20 cellular contexts compared by ENCODE assay signal in the genomic region with DNA sequence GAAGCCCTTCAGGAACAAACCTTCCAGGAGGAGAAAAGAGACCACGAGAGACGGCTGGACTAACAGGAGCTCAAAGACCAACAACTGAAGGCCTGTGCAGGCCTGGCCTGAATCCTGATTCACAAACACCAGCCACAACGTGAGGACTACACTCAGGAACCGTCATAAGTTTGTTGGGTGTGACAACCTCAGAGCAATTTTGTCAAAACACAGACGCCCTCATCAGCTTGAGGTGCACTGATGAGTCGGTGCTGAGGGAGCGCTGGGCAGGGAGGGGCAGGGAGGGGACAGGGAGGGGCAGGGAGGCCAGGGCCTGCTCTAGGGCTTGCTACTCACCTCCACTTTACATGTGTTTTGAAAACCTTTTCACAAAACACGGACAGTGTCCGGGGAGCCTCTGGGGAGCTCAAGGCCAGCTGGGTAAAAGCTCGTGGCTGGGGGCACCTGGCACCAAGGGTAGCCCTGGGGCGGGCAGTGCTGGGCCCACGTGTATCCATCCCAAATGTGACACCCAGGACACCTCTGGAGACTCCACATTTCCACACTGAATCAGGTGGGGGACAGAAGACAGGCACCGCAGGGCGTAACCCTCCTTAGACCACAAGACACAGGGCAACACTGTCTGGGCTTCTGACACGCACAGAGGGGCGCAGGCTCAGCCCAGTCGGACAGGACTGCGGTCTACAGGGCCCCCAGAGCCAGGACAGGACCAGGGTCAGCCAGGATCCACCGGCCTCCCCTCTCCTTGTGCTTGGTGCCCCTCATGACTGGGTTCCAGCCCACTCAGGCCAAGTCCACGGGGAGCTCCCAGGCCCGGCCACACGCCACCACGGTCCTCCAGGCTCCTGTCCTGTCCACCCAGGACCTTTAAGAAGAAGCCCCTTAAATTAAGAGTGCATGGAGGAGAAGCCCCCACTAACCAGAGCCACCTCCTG. TPM values are rescaled to one million over a fixed set of nuclear protein-coding genes. Genes with fewer than 3 reads are reported as not detected.
A peak's percentile ranks its signal among the peaks of the same experiment; 100 is the strongest.
DNase-seq lines count a peak whose midpoint lies in the region; ATAC-seq and TF ChIP-seq lines count a peak whose summit lies in the region.
"Had no signal": no experiment of that assay in that cellular context is flagged by ENCODE, and none has a peak within 500 bp of the region (broad histone marks: within the 10 kb centered on the region; RNA-seq: fewer than 3 reads in every experiment).

No MANE protein-coding gene starts in this region.

- H3K14ac ChIP-seq in neuronal stem cell (ENCODE audit: low read length) = no peak overlapping the region

- no peak overlapping the region for H2BK120ac ChIP-seq in neuronal stem cell (ENCODE audit: low read depth, low read length)

- H3K9me2 ChIP-seq in GM23248 (ENCODE audit: insufficient read depth) = no peaks in the 10 kb centered on the region

- H4K91ac ChIP-seq in neuronal stem cell (ENCODE audit: low read depth, low read length, poor library complexity) = peak overlapping the region; percentile 30

- H3K27ac ChIP-seq in GM23248 = no peak overlapping the region
- H3K27ac ChIP-seq in Peyer's patch = no peak overlapping the region
- H3K27ac ChIP-seq in neuronal stem cell (replicated peaks; ENCODE audit: low read length) = no peak overlapping the region
- H3K27ac ChIP-seq: ascending aorta, heart left ventricle, PC-9, thyroid gland had no signal

- H3K4me3 Mint-ChIP-seq in effector memory CD8-positive, alpha-beta T cell = no peak overlapping the region
- H3K4me3 Mint-ChIP-seq in activated T-helper 17 cell treated with anti-CD3 and anti-CD28 coated beads, Interleukin-2, amount 50 U/mL, for 72 hours = no peak overlapping the region
- H3K4me3 Mint-ChIP-seq: activated CD8-positive, alpha-beta T cell treated with anti-CD3 and anti-CD28 coated beads for 36 hours; CD4-positive, alpha-beta T cell had no signal

- H3K4me1 ChIP-seq in GM23248 (ENCODE audit: insufficient read depth) (no peaks in the 10 kb centered on the region), Peyer's patch (no peaks in the 10 kb centered on the region), neuronal stem cell (ENCODE audit: control insufficient read depth in 2 of 2, insufficient read depth in 1 of 2, low read depth in 1 of 2, low read length in 2 of 2) (peaks cover 0 to 2% of the 10 kb centered on the region in 2 donors)
- H3K4me1 ChIP-seq: ascending aorta, thyroid gland had no signal

- H3K23ac ChIP-seq in neuronal stem cell (ENCODE audit: low read depth, low read length, poor library complexity) = peak overlapping the region; percentile 80

- H3K9me3 ChIP-seq in GM23248 (ENCODE audit: low read depth) (no peaks in the 10 kb centered on the region), Peyer's patch (no peaks in the 10 kb centered on the region), neuronal stem cell (replicated peaks in 1 of 2; ENCODE audit: control insufficient read depth in 2 of 2, insufficient read depth in 1 of 2, low read depth in 1 of 2, low read length in 2 of 2) (no peaks in the 10 kb centered on the region)
- H3K9me3 ChIP-seq: ascending aorta, heart left ventricle, thyroid gland had no signal

- peak overlapping the region; percentile 38 for H3K18ac ChIP-seq in neuronal stem cell (ENCODE audit: low read length)

- no peak overlapping the region for H3K4ac ChIP-seq in neuronal stem cell (ENCODE audit: low read length)

- no peaks in the 10 kb centered on the region for H4K20me1 ChIP-seq in GM23248 (ENCODE audit: insufficient read depth)

- peaks cover 24% of the 10 kb centered on the region for H3K79me1 ChIP-seq in neuronal stem cell (ENCODE audit: low read depth, low read length)

- no peak overlapping the region for H2AFZ ChIP-seq in GM23248
- no peak overlapping the region for H2AFZ ChIP-seq in neuronal stem cell (ENCODE audit: low read length)
- H2AFZ ChIP-seq: PC-9 had no signal

- H3K9ac ChIP-seq in GM23248 (no peak overlapping the region), neuronal stem cell (ENCODE audit: low read depth, low read length, poor library complexity) (peak overlapping the region; percentile 50)

- no peaks in the 10 kb centered on the region for H3K27me3 Mint-ChIP-seq in effector memory CD8-positive, alpha-beta T cell
- H3K27me3 Mint-ChIP-seq in activated T-helper 17 cell treated with anti-CD3 and anti-CD28 coated beads, Interleukin-2, amount 50 U/mL, for 72 hours = no peaks in the 10 kb centered on the region
- H3K27me3 Mint-ChIP-seq: activated CD8-positive, alpha-beta T cell treated with anti-CD3 and anti-CD28 coated beads for 36 hours; CD4-positive, alpha-beta T cell had no signal

- H3K4me2 ChIP-seq in GM23248 (ENCODE audit: unreplicated experiment) = no peak overlapping the region
- H3K4me2 ChIP-seq in neuronal stem cell (ENCODE audit: insufficient read depth, low read length, poor library complexity, severe bottlenecking) = no peak overlapping the region
- H3K4me2 ChIP-seq: PC-9 had no signal

- H3F3A ChIP-seq in GM23248 (ENCODE audit: insufficient read depth) = no peaks in the 10 kb centered on the region

- H4K8ac ChIP-seq in neuronal stem cell (ENCODE audit: low read depth, low read length) = no peak overlapping the region

- DNase-seq in GM23248 (peak; percentile 59), Peyer's patch (peak in 2 of 3 donors; percentile 27 to 37), neuronal stem cell (ENCODE audit: low spot score) (no peak), nucleus accumbens (lab: John Stamatoyannopoulos, UW) (no peak)
- DNase-seq in effector memory CD8-positive, alpha-beta T cell = no peak
- DNase-seq: activated CD8-positive, alpha-beta T cell treated with anti-CD3 and anti-CD28 coated beads for 36 hours; activated naive CD4-positive, alpha-beta T cell treated with anti-CD3 and anti-CD28 coated beads, Interleukin-2, amount 50 U/mL, for 16 hours; activated T-cell treated with anti-CD3 and anti-CD28 coated beads, Interleukin-2, amount 50 U/mL, for 1 hour; GF-D8; NCI-H1694 treated with DMSO at 0.1 percent for 48 hours; NCI-H774; PC-9; T-helper 2 cell; thyroid gland had no signal

- H3K27me3 ChIP-seq in GM23248 (replicated peaks; ENCODE audit: insufficient read depth) (no peaks in the 10 kb centered on the region), Peyer's patch (no peaks in the 10 kb centered on the region), neuronal stem cell (ENCODE audit: control insufficient read depth in 3 of 3, insufficient read depth in 3 of 3, low read depth in 1 of 3, low read length in 3 of 3) (no peaks in the 10 kb centered on the region)
- H3K27me3 ChIP-seq: ascending aorta, heart left ventricle, thyroid gland had no signal

- in situ Hi-C loops in GM23248 (cut with MboI) = no loop called here

- no peak overlapping the region for H3K4me3 ChIP-seq in GM23248
- H3K4me3 ChIP-seq in Peyer's patch = no peak overlapping the region
- H3K4me3 ChIP-seq in neuronal stem cell (ENCODE audit: low read length in 2 of 2) = no peak overlapping the region
- H3K4me3 ChIP-seq: ascending aorta, heart left ventricle, PC-9, thyroid gland had no signal

- H2BK5ac ChIP-seq in neuronal stem cell (ENCODE audit: low read length) = no peak overlapping the region

- no peak for ATAC-seq in effector memory CD8-positive, alpha-beta T cell (replicated peaks)
- no peak for ATAC-seq in GM18870 (IDR thresholded peaks at IDR 0.05; ENCODE audit: unreplicated experiment)
- no peak for ATAC-seq in activated CD4-positive, CD25-positive, alpha-beta regulatory T cell treated with anti-CD3 and anti-CD28 coated beads, Interleukin-2, amount 50 U/mL, for 24 hours
- ATAC-seq in activated T-helper 17 cell treated with anti-CD3 and anti-CD28 coated beads, Interleukin-2, amount 50 U/mL, for 72 hours (replicated peaks) = no peak
- ATAC-seq: activated CD8-positive, alpha-beta T cell treated with anti-CD3 and anti-CD28 coated beads for 36 hours; heart left ventricle had no signal

- no peak for TF ChIP-seq POLR2A in Peyer's patch (IDR thresholded peaks at IDR 0.05)

- H3K4me1 Mint-ChIP-seq in effector memory CD8-positive, alpha-beta T cell (ENCODE audit: low read depth in 2 of 2) = peaks cover 3 to 4% of the 10 kb centered on the region in 2 donors
- no peaks in the 10 kb centered on the region for H3K4me1 Mint-ChIP-seq in activated T-helper 17 cell treated with anti-CD3 and anti-CD28 coated beads, Interleukin-2, amount 50 U/mL, for 72 hours

- H3K36me3 Mint-ChIP-seq in effector memory CD8-positive, alpha-beta T cell (ENCODE audit: insufficient read depth) = peaks cover 6% of the 10 kb centered on the region
- H3K36me3 Mint-ChIP-seq in activated T-helper 17 cell treated with anti-CD3 and anti-CD28 coated beads, Interleukin-2, amount 50 U/mL, for 72 hours (ENCODE audit: low read depth) = peaks cover 6% of the 10 kb centered on the region

- no peaks in the 10 kb centered on the region for H3K79me2 ChIP-seq in GM23248 (ENCODE audit: insufficient read depth)

- TF ChIP-seq CTCF in Peyer's patch (IDR thresholded peaks at IDR 0.05) = no peak

- no peaks in the 10 kb centered on the region for H3K9me3 Mint-ChIP-seq in effector memory CD8-positive, alpha-beta T cell
- no peaks in the 10 kb centered on the region for H3K9me3 Mint-ChIP-seq in activated T-helper 17 cell treated with anti-CD3 and anti-CD28 coated beads, Interleukin-2, amount 50 U/mL, for 72 hours
- H3K9me3 Mint-ChIP-seq: activated CD8-positive, alpha-beta T cell treated with anti-CD3 and anti-CD28 coated beads for 36 hours; CD4-positive, alpha-beta T cell had no signal

- H3K36me3 ChIP-seq in GM23248 (ENCODE audit: low read depth) = no peaks in the 10 kb centered on the region
- peaks cover 0 to 93% (median 0%) of the 10 kb centered on the region in 3 donors for H3K36me3 ChIP-seq in Peyer's patch
- H3K36me3 ChIP-seq in neuronal stem cell (replicated peaks in 1 of 2; ENCODE audit: control insufficient read depth in 2 of 2, insufficient read depth in 2 of 2, low read length in 2 of 2) = peaks cover 67 to 94% of the 10 kb centered on the region in 2 donors

- H3K27ac Mint-ChIP-seq in effector memory CD8-positive, alpha-beta T cell = peak overlapping the region; percentile 46 to 80
- no peak overlapping the region for H3K27ac Mint-ChIP-seq in activated T-helper 17 cell treated with anti-CD3 and anti-CD28 coated beads, Interleukin-2, amount 50 U/mL, for 72 hours
- H3K27ac Mint-ChIP-seq: activated CD8-positive, alpha-beta T cell treated with anti-CD3 and anti-CD28 coated beads for 36 hours; CD4-positive, alpha-beta T cell had no signal

- H2BK15ac ChIP-seq in neuronal stem cell (ENCODE audit: low read length) = no peak overlapping the region

- WGBS in GM23248 (ENCODE audit: low coverage in 1 of 2, low lambda C conversion rate in 2 of 2, missing lambda C conversion rate in 2 of 2), 2 experiments = 84 to 85% methylated on average over 22 to 23 of the region's 23 CpGs
- no CpG with 5 or more reads among the region's 23 CpGs for WGBS in neuronal stem cell (ENCODE audit: extremely low coverage in 2 of 2, insufficient read length in 2 of 2, insufficient replicate concordance in 1 of 2), 2 donors

- no peak overlapping the region for H2AK5ac ChIP-seq in neuronal stem cell (ENCODE audit: low read depth, low read length)

- no peak overlapping the region for H2BK12ac ChIP-seq in neuronal stem cell (ENCODE audit: low read length)

RNA-seq across cellular contexts. Expression of a gene that starts 16.5 kb away (rescaled TPM):
- total RNA-seq in GM23248 (2014; rRNA removed; shearing (Covaris generic)) = 41.1 and 45.7 TPM in 2 replicates
- polyA plus RNA-seq in GM23248 (2016; fragmentation: Nextera tagmentation; extraction: Ambion mirVana) = 26.8 and 28.0 TPM in 2 replicates
- total RNA-seq in Peyer's patch = 100 to 1,000 TPM in 1 of 4 donors, 10 to 100 TPM in 3; 43.7 to 172 (median 66.5) TPM
- polyA plus RNA-seq in neuronal stem cell (2013, experiment 1 of 2) = 42.5 TPM
- polyA plus RNA-seq in neuronal stem cell (2013, experiment 2 of 2) = 42.2 TPM
- total RNA-seq in activated T-helper 17 cell treated with anti-CD3 and anti-CD28 coated beads, Interleukin-2, amount 50 U/mL, for 72 hours = 10 to 100 TPM; 30.8 to 43.8 TPM

RNA-seq across cellular contexts. Expression of a gene that starts 27.8 kb away (rescaled TPM):
- total RNA-seq in GM23248 (2014; rRNA removed; shearing (Covaris generic)) = 5.2 and 5.3 TPM in 2 replicates
- polyA plus RNA-seq in GM23248 (2016; fragmentation: Nextera tagmentation; extraction: Ambion mirVana) = 15.2 and 15.7 TPM in 2 replicates
- total RNA-seq in Peyer's patch = 10 to 100 TPM in 1 of 4 donors, 1 to 10 TPM in 3; 1.1 to 13.2 (median 2.6) TPM
- 38.2 TPM for polyA plus RNA-seq in neuronal stem cell (2013, experiment 1 of 2)
- polyA plus RNA-seq in neuronal stem cell (2013, experiment 2 of 2) = 37.5 TPM
- total RNA-seq in activated T-helper 17 cell treated with anti-CD3 and anti-CD28 coated beads, Interleukin-2, amount 50 U/mL, for 72 hours = 1 to 10 TPM; 3.8 to 6.7 TPM

RNA-seq across cellular contexts. Expression of a gene that starts 56.7 kb away (rescaled TPM):
- total RNA-seq in GM23248 (2014; rRNA removed; shearing (Covaris generic)) = not detected in 2 replicates
- polyA plus RNA-seq in GM23248 (2016; fragmentation: Nextera tagmentation; extraction: Ambion mirVana) = not detected in 2 replicates
- 1 to 10 TPM in 1 of 4 donors, under 1 TPM in 1, not detected in 2; 0.67 to 1.0 TPM for total RNA-seq in Peyer's patch
- 2.1 TPM for polyA plus RNA-seq in neuronal stem cell (2013, experiment 1 of 2)
- polyA plus RNA-seq in neuronal stem cell (2013, experiment 2 of 2) = 2.0 TPM
- under 1 TPM in 1 of 2 donors, not detected in 1; 0.24 TPM for total RNA-seq in activated T-helper 17 cell treated with anti-CD3 and anti-CD28 coated beads, Interleukin-2, amount 50 U/mL, for 72 hours

Comparison
In these comparisons a context has a peak if more than half of its experiments do, and no peak if none do; other contexts are left out.
1. DNase-seq: peak in GM23248 (single experiment) and Peyer's patch (2 of 3); none in effector memory CD8-positive, alpha-beta T cell (0 of 3), neuronal stem cell (single experiment) and nucleus accumbens (0 of 56).